In genomic region chr20:25177890-25178321, GRCh38 we compare ENCODE assay signal across 14 cellular contexts. TPM values are rescaled to one million over a fixed set of nuclear protein-coding genes. Genes with fewer than 3 reads are reported as not detected.
DNase-seq lines count a peak whose midpoint lies in the region; ATAC-seq and TF ChIP-seq lines count a peak whose summit lies in the region.
"Had no signal": no experiment of that assay in that cellular context is flagged by ENCODE, and none has a peak within 500 bp of the region (broad histone marks: within the 10 kb centered on the region; RNA-seq: fewer than 3 reads in every experiment).

No MANE protein-coding gene starts in this region.

- no peak overlapping the region for H3K4me3 ChIP-seq in A673 (ENCODE audit: low read depth, low read length, poor library complexity, severe bottlenecking)
- H3K4me3 ChIP-seq: ovary had no signal

- 0 out of 2 replicates have a peak, but pooled peaks have one; percentile 32 for TF ChIP-seq EP300 in Ishikawa (IDR thresholded peaks at IDR 0.05; ENCODE audit: borderline replicate concordance)

- CTCF ChIA-PET in A673 (lab: Charles Lee) = no interaction called here

- no peaks in the 10 kb centered on the region for H3K36me3 ChIP-seq in A673 (ENCODE audit: insufficient read depth, low read length, poor library complexity, severe bottlenecking)
- H3K36me3 ChIP-seq: ovary had no signal

- intact Hi-C loops in A673 (cut with micrococcal nuclease; ENCODE audit: unreplicated experiment) = loop anchor here (5.0 kb wide), 1 partner anchor 101 kb away; no protein-coding TSS in a partner anchor

- DNase-seq in A172 (ENCODE audit: low spot score) (peak; percentile 86), T1000 (lab: John Stamatoyannopoulos, UW) (peak; percentile 13), left lobe of liver (ENCODE audit: low spot score) (no peak), A673 (ENCODE audit: low spot score) (no peak), HuH-7.5 (ENCODE audit: low spot score) (no peak), NCI-H1694 treated with DMSO at 0.1 percent for 48 hours (lab: John Stamatoyannopoulos, UW) (no peak)
- DNase-seq: activated naive CD4-positive, alpha-beta T cell treated with anti-CD3 and anti-CD28 coated beads for 36 hours; DMS53; NCI-H526; ovary; SHP77; stimulated activated CD4-positive, alpha-beta T cell treated with anti-CD3 and anti-CD28 coated beads, Interleukin-15, amount 100 ng/mL, for 24 hours had no signal

- POLR2A ChIA-PET in A673 (lab: Charles Lee; ENCODE audit: low non-redundant PET) = no interaction called here

- H3K4me1 ChIP-seq in A673 (ENCODE audit: insufficient read depth, low read length, poor library complexity, severe bottlenecking) = no peaks in the 10 kb centered on the region

- H3K9me3 ChIP-seq in A673 (ENCODE audit: low read depth, low read length, poor library complexity, severe bottlenecking) = no peaks in the 10 kb centered on the region
- H3K9me3 ChIP-seq: ovary had no signal

- peaks cover 4% of the 10 kb centered on the region for H3K27me3 ChIP-seq in A673 (replicated peaks; ENCODE audit: insufficient read depth, low read depth, low read length, poor library complexity)
- H3K27me3 ChIP-seq: ovary had no signal

- no peak overlapping the region for H3K27ac ChIP-seq in A673 (ENCODE audit: low read depth, low read length, poor library complexity, severe bottlenecking)
- H3K27ac ChIP-seq: ovary had no signal

- TF ChIP-seq RAD21 in Ishikawa (IDR thresholded peaks at IDR 0.05; ENCODE audit: low read depth) = peak; percentile 2; the same call in 1 of the 2 replicates

- no TSS peak for BruUV-seq in A673 (replicated peaks; lab: Mats Ljungman, UMichigan)

- ATAC-seq in left lobe of liver (peak; percentile 53), HG03135 (IDR thresholded peaks at IDR 0.05; ENCODE audit: unreplicated experiment) (no peak)

- TF ChIP-seq CTCF in A673 (conservative IDR thresholded peaks at IDR 0.05; ENCODE audit: low read depth, low read length) = no peak

TF ChIP-seq in Ishikawa, 13 proteins besides CTCF, POLR2A, EP300 and RAD21:
- TF ChIP-seq EGR1 (IDR thresholded peaks at IDR 0.05) (no peak), NFIC (IDR thresholded peaks at IDR 0.05) (peak; percentile 88), TCF12 (IDR thresholded peaks at IDR 0.05; ENCODE audit: low read depth) (peak; percentile 75), CEBPB (IDR thresholded peaks at IDR 0.05) (peak; percentile 73), TEAD4 (IDR thresholded peaks at IDR 0.05) (peak; percentile 73)
TF ChIP-seq in Ishikawa: peak in this region for 4.

RNA-seq across cellular contexts. Expression of gene ENTPD6, which starts 17.6 kb away (rescaled TPM):
- total RNA-seq in A172 (2014; rRNA removed; shearing (Covaris generic)) = 62.4 and 69.7 TPM in 2 replicates
- total RNA-seq in left lobe of liver (33.4 TPM), A673 (2021) (50.2 and 53.2 TPM in 2 replicates)

Comparison
In these comparisons a context has a peak if more than half of its experiments do, and no peak if none do; other contexts are left out.
1. DNase-seq: peak in A172 (single experiment) and T1000 (single experiment); none in left lobe of liver (single experiment), A673 (single experiment), HuH-7.5 (single experiment) and NCI-H1694 treated with DMSO at 0.1 percent for 48 hours (single experiment).